ENCODE assay signal across 1 cellular context in the genomic region with DNA sequence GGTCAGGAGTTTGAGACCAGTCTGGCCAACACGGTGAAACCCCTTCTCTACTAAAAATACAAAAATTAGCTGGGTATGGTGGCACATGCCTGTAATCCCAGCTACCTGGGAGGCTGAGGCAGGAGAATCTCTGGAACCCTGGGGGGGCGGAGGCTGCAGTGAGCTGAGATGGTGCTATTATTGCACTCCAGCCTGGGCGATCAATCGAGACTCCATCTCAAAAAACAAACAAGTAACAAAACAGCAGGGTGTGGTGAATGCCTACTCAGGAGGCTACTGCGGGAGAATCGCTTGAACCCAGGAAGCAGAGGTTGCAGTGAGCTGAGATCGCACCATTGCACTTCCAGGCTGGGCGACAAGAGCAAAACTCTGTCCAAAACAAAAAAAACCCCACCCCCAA.
TF ChIP-seq lines count a peak whose summit lies in the region.

No MANE protein-coding gene starts in this region.

TF ChIP-seq in H1, 55 proteins besides CTCF, POLR2A, EP300 and RAD21:
- TF ChIP-seq POLR2AphosphoS5 (IDR thresholded peaks at IDR 0.05; ENCODE audit: low read depth, low read length): 0 out of 2 replicates have a peak, but pooled peaks have one; percentile 47
